In genomic region chr1:83055391-83056170, GRCh38 we compare ENCODE assay signal across 1 cellular context.
TF ChIP-seq lines count a peak whose summit lies in the region.

No MANE protein-coding gene starts in this region.

TF ChIP-seq in GM23338, 12 proteins besides CTCF, POLR2A, EP300 and RAD21:
- TF ChIP-seq, protein P1, sequence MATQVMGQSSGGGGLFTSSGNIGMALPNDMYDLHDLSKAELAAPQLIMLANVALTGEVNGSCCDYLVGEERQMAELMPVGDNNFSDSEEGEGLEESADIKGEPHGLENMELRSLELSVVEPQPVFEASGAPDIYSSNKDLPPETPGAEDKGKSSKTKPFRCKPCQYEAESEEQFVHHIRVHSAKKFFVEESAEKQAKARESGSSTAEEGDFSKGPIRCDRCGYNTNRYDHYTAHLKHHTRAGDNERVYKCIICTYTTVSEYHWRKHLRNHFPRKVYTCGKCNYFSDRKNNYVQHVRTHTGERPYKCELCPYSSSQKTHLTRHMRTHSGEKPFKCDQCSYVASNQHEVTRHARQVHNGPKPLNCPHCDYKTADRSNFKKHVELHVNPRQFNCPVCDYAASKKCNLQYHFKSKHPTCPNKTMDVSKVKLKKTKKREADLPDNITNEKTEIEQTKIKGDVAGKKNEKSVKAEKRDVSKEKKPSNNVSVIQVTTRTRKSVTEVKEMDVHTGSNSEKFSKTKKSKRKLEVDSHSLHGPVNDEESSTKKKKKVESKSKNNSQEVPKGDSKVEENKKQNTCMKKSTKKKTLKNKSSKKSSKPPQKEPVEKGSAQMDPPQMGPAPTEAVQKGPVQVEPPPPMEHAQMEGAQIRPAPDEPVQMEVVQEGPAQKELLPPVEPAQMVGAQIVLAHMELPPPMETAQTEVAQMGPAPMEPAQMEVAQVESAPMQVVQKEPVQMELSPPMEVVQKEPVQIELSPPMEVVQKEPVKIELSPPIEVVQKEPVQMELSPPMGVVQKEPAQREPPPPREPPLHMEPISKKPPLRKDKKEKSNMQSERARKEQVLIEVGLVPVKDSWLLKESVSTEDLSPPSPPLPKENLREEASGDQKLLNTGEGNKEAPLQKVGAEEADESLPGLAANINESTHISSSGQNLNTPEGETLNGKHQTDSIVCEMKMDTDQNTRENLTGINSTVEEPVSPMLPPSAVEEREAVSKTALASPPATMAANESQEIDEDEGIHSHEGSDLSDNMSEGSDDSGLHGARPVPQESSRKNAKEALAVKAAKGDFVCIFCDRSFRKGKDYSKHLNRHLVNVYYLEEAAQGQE (IDR thresholded peaks at IDR 0.05; ENCODE audit: unreplicated experiment) = no peak
- no peak for TF ChIP-seq POLR2AphosphoS5 (IDR thresholded peaks at IDR 0.05; ENCODE audit: low read depth)
